In the genomic region with DNA sequence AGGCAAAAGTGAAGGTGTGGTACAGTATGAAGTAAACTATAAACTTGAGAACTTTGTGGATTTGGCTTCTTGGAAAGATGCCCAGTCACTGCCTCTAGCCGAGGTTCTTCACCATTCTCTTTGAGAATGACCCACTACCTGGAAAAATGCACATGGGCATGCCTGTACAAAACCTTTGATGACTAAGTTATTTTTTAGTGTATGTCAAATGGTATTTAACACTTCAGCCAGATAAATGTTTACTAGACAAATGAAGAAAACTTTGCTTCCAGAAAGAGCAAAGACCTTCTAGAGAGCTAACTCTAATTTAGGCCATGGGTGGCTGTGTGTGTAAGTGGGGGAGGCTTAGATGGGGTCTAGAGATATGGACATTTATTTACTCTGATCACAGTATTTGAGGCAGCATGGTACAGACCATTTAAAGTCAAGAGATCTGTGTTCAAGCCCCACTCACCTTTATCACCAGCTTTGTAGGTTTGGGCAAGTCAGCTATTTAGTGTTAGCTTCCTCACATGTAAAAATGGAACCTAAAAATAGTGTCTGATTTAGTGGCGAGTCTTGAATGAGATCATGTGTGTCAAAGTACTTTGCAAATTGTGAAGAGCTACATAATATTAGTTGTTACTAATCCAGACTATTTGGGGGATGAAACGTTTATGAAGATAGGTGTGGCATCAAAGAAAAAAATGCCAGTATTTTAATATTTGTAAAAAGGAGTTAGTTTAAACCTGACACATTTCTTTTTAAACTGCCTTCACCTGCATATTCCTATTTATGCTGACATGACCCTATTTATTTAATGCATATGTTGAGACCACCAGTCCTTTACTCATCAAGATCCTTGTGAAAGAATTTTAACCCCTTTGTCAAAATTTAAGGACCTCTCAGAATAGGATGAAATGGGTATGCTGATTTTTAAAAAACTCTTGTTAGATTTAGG, we compare ENCODE assay signal across 8 cellular contexts. TPM values are rescaled to one million over a fixed set of nuclear protein-coding genes. Genes with fewer than 3 reads are reported as not detected.
DNase-seq lines count a peak whose midpoint lies in the region; ATAC-seq, FAIRE-seq and TF ChIP-seq lines count a peak whose summit lies in the region.

No MANE protein-coding gene starts in this region.

- peaks cover 81 to 86% of the 10 kb centered on the region in 2 donors for H3K4me1 ChIP-seq in gastrocnemius medialis

- TF ChIP-seq POLR2A in H54 (IDR thresholded peaks at IDR 0.05; ENCODE audit: low read depth, low read length) (no peak), gastrocnemius medialis (IDR thresholded peaks at IDR 0.05) (no peak)

- H3K36me3 ChIP-seq in gastrocnemius medialis = no peaks in the 10 kb centered on the region

- H3K4me1 Mint-ChIP-seq in glutamatergic neuron (ENCODE audit: low read depth, unreplicated experiment) = peaks cover 17% of the 10 kb centered on the region

- no peaks in the 10 kb centered on the region for H3K9me3 ChIP-seq in gastrocnemius medialis

- intact Hi-C loops in gastrocnemius medialis (cut with DNase I; ENCODE audit: low total_unique reads) = no loop called here

- H3K27ac ChIP-seq in VCaP (peak overlapping the region; percentile 48), gastrocnemius medialis (peak overlapping the region; percentile 82 to 91 (median 90))

- H3K36me3 Mint-ChIP-seq in glutamatergic neuron (ENCODE audit: unreplicated experiment) = no peaks in the 10 kb centered on the region

- peak overlapping the region; percentile 56 to 63 (median 62) for H3K4me3 ChIP-seq in gastrocnemius medialis

- in situ Hi-C loops in gastrocnemius medialis (cut with MboI; ENCODE audit: low sequenced_read_pairs in 4 of 4) = no loop called here

- H3K27me3 Mint-ChIP-seq in glutamatergic neuron (ENCODE audit: unreplicated experiment) = peaks cover 7% of the 10 kb centered on the region

- TF ChIP-seq CTCF in VCaP (conservative IDR thresholded peaks at IDR 0.05) = no peak
- TF ChIP-seq CTCF in glutamatergic neuron (IDR thresholded peaks at IDR 0.05; ENCODE audit: partially characterized antibody, unreplicated experiment) = no peak
- no peak for TF ChIP-seq CTCF in gastrocnemius medialis (IDR thresholded peaks at IDR 0.05 in 4 of 5, conservative IDR thresholded peaks at IDR 0.05 in 1 of 5)

- DNase-seq in A172 (ENCODE audit: low spot score) (peak; percentile 45), H54 (ENCODE audit: insufficient read length, low spot score) (no peak), glutamatergic neuron (no peak), gastrocnemius medialis (no peak)
- no peak for DNase-seq in stimulated activated CD4-positive, alpha-beta T cell treated with anti-CD3 and anti-CD28 coated beads, Interleukin-1b, Interleukin-23, amount 100 ng/mL, for 48 hours

- no peak overlapping the region for H3K27ac Mint-ChIP-seq in glutamatergic neuron (ENCODE audit: unreplicated experiment)

- peak; percentile 52 to 59 for ATAC-seq in gastrocnemius medialis
- no peak for ATAC-seq in GM21390 (IDR thresholded peaks at IDR 0.05; ENCODE audit: unreplicated experiment)
- ATAC-seq in HG02642 (IDR thresholded peaks at IDR 0.05; ENCODE audit: poor library complexity, unreplicated experiment) = no peak

- FAIRE-seq in H54 (lab: Jason Lieb, UNC) = peak; percentile 80

- no peaks in the 10 kb centered on the region for H3K27me3 ChIP-seq in gastrocnemius medialis

- H3K4me3 Mint-ChIP-seq in glutamatergic neuron (ENCODE audit: unreplicated experiment) = peak overlapping the region; percentile 97

- peaks cover 3% of the 10 kb centered on the region for H3K9me3 Mint-ChIP-seq in glutamatergic neuron (ENCODE audit: unreplicated experiment)

RNA-seq across cellular contexts. Expression of a gene that starts 20.2 kb away (rescaled TPM):
- 27.3 and 28.2 TPM in 2 replicates for total RNA-seq in A172 (2014; rRNA removed; shearing (Covaris generic))
- 44.2 TPM for total RNA-seq in glutamatergic neuron (ENCODE audit: unreplicated experiment)
- total RNA-seq in gastrocnemius medialis = 10 to 100 TPM; 45.3 to 58.6 (median 57.4) TPM

RNA-seq across cellular contexts. Expression of a gene that starts 46.3 kb away (rescaled TPM):
- total RNA-seq in A172 (2014; rRNA removed; shearing (Covaris generic)) = 3.1 and 3.6 TPM in 2 replicates
- total RNA-seq in glutamatergic neuron (ENCODE audit: unreplicated experiment) (126 TPM), gastrocnemius medialis (under 1 TPM; 0.31 to 0.67 (median 0.44) TPM)

Comparison
In these comparisons a context has a peak if more than half of its experiments do, and no peak if none do; other contexts are left out.
1. ATAC-seq: peak in gastrocnemius medialis (2 of 2); none in GM21390 (single experiment) and HG02642 (single experiment).
2. RNA of a gene that starts 46.3 kb away (total RNA-seq): 126 TPM in glutamatergic neuron (single experiment); 3.1 to 3.6 TPM in A172 and 0.31 to 0.67 TPM in gastrocnemius medialis; every median in the first group is over 10 times any median in the second.